ENCODE assay signal across 1 cellular context in the genomic region with DNA sequence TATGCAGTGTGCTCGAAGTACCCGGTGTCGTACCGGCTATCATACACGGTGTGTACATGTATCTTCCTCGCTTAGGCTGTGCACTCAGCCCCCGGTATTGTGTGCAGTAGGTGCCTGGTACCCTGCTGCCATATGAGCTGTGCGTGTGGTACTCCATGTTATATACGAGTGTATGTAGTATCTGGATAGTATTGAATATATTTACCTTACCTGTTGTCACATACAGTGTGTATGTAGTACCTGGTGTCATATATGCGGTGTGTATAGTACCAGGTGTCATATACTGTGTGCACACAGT.
TF ChIP-seq lines count a peak whose summit lies in the region.

No MANE protein-coding gene starts in this region.

TF ChIP-seq in GM23338, 12 proteins besides CTCF, POLR2A, EP300 and RAD21 (continued from another document):
- no peak for TF ChIP-seq ZNF462 (CRISPR knock-in tag; IDR thresholded peaks at IDR 0.05)
- no peak for TF ChIP-seq ZNF331 (CRISPR knock-in tag; IDR thresholded peaks at IDR 0.05; ENCODE audit: low read depth)
- no peak for TF ChIP-seq EZH2 (IDR thresholded peaks at IDR 0.05; ENCODE audit: low read depth, unreplicated experiment)
- TF ChIP-seq POLR2AphosphoS5 (IDR thresholded peaks at IDR 0.05; ENCODE audit: low read depth): no peak
- no peak for TF ChIP-seq NANOG (IDR thresholded peaks at IDR 0.05; ENCODE audit: borderline replicate concordance)
- TF ChIP-seq EZH2phosphoT487 (IDR thresholded peaks at IDR 0.05; ENCODE audit: unreplicated experiment): no peak
TF ChIP-seq in GM23338: peak in this region for 0.
